Comparison of ENCODE assay signal across 20 cellular contexts in genomic region chr1:36524359-36525062, GRCh38. TPM values are rescaled to one million over a fixed set of nuclear protein-coding genes. Genes with fewer than 3 reads are reported as not detected.
DNase-seq lines count a peak whose midpoint lies in the region; ATAC-seq and TF ChIP-seq lines count a peak whose summit lies in the region.
"Had no signal": no experiment of that assay in that cellular context is flagged by ENCODE, and none has a peak within 500 bp of the region (broad histone marks: within the 10 kb centered on the region; RNA-seq: fewer than 3 reads in every experiment).

No MANE protein-coding gene starts in this region.

- ATAC-seq in effector memory CD8-positive, alpha-beta T cell (replicated peaks): no peak
- ATAC-seq: GM23338 had no signal

- H3K36me3 ChIP-seq in stomach: no peaks in the 10 kb centered on the region

- TF ChIP-seq POLR2A in stomach (IDR thresholded peaks at IDR 0.05): no peak

- no peak overlapping the region for H3K4me3 ChIP-seq in stomach
- H3K4me3 ChIP-seq: GM23338 had no signal

- H3K27me3 ChIP-seq in stomach: peaks cover 0 to 22% (median 5%) of the 10 kb centered on the region in 3 donors

- no peak overlapping the region for H3K27ac ChIP-seq in stomach
- H3K27ac ChIP-seq: KMS-11, RWPE1 had no signal

- in situ Hi-C loops in G401 (cut with HindIII; ENCODE audit: low sequenced_read_pairs): no loop called here

- H3K27me3 Mint-ChIP-seq in activated CD4-positive, alpha-beta memory T cell treated with anti-CD3 and anti-CD28 coated beads for 36 hours: no peaks in the 10 kb centered on the region
- peaks cover 10 to 23% of the 10 kb centered on the region in 2 donors for H3K27me3 Mint-ChIP-seq in effector memory CD8-positive, alpha-beta T cell

- POLR2A ChIA-PET in activated CD4-positive, alpha-beta memory T cell treated with anti-CD3 and anti-CD28 coated beads for 36 hours (lab: Charles Lee): interaction anchor here (2.0 kb wide), 1 partner anchor 10 kb away, joined by 7 read pairs; no protein-coding TSS in a partner anchor

- H3K36me3 Mint-ChIP-seq in activated CD4-positive, alpha-beta memory T cell treated with anti-CD3 and anti-CD28 coated beads for 36 hours: no peaks in the 10 kb centered on the region
- no peaks in the 10 kb centered on the region for H3K36me3 Mint-ChIP-seq in effector memory CD8-positive, alpha-beta T cell (ENCODE audit: insufficient read depth)

- H3K4me1 Mint-ChIP-seq in activated CD4-positive, alpha-beta memory T cell treated with anti-CD3 and anti-CD28 coated beads for 36 hours (ENCODE audit: low read depth): peaks cover 20% of the 10 kb centered on the region
- H3K4me1 Mint-ChIP-seq in effector memory CD8-positive, alpha-beta T cell (ENCODE audit: low read depth in 2 of 2): peaks cover 0 to 11% of the 10 kb centered on the region in 2 donors

- intact Hi-C loops in activated CD4-positive, alpha-beta memory T cell treated with anti-CD3 and anti-CD28 coated beads for 36 hours (cut with micrococcal nuclease): no loop called here
- intact Hi-C loops in stomach (cut with DNase I; ENCODE audit: low total_unique reads): no loop called here

- no peak for TF ChIP-seq EP300 in stomach (IDR thresholded peaks at IDR 0.05)

- CTCF ChIA-PET in activated CD4-positive, alpha-beta memory T cell treated with anti-CD3 and anti-CD28 coated beads for 36 hours (lab: Charles Lee): no interaction called here

- no peak for TF ChIP-seq CTCF in stomach (IDR thresholded peaks at IDR 0.05)

- H3K9me3 ChIP-seq in stomach: no peaks in the 10 kb centered on the region
- H3K9me3 ChIP-seq: Caco-2 had no signal

- DNase-seq in activated CD8-positive, alpha-beta memory T cell treated with anti-CD3 and anti-CD28 coated beads for 24 hours: peak; percentile 24
- DNase-seq in activated CD8-positive, alpha-beta memory T cell treated with anti-CD3 and anti-CD28 coated beads, Interleukin-2, amount 50 U/mL, for 4 hours: no peak
- DNase-seq in activated CD4-positive, alpha-beta memory T cell treated with anti-CD3 and anti-CD28 coated beads for 36 hours: no peak
- no peak for DNase-seq in effector memory CD8-positive, alpha-beta T cell
- peak; percentile 17 for DNase-seq in stomach
- DNase-seq in G401 (ENCODE audit: low spot score): no peak
- DNase-seq in GM19240 (ENCODE audit: insufficient read length, low spot score): no peak
- DNase-seq in amygdala (lab: John Stamatoyannopoulos, UW): no peak
- DNase-seq: 8988T; C1 segment of cervical spinal cord; Caco-2; DMS53; NCI-H1105; NCI-H1694 treated with DMSO at 0.1 percent for 48 hours; NCI-H345; NK-92 treated with Interleukin-12 subunit alpha and Interleukin-12 subunit beta, amount 100 ng/mL, for 24 hours had no signal

- no peaks in the 10 kb centered on the region for H3K4me1 ChIP-seq in stomach
- H3K4me1 ChIP-seq: Caco-2 had no signal

- 79 to 88% (median 86%) methylated on average over 16 of the region's 16 CpGs for WGBS in stomach, 5 donors

- peak overlapping the region; percentile 84 for H3K27ac Mint-ChIP-seq in activated CD4-positive, alpha-beta memory T cell treated with anti-CD3 and anti-CD28 coated beads for 36 hours
- H3K27ac Mint-ChIP-seq in effector memory CD8-positive, alpha-beta T cell: no peak overlapping the region
- H3K27ac Mint-ChIP-seq: GM23338 had no signal

- peak overlapping the region; percentile 48 for H3K4me3 Mint-ChIP-seq in activated CD4-positive, alpha-beta memory T cell treated with anti-CD3 and anti-CD28 coated beads for 36 hours
- H3K4me3 Mint-ChIP-seq in effector memory CD8-positive, alpha-beta T cell: peak overlapping the region; percentile 3 to 49
- H3K4me3 Mint-ChIP-seq: GM23338 had no signal

- no peaks in the 10 kb centered on the region for H3K9me3 Mint-ChIP-seq in activated CD4-positive, alpha-beta memory T cell treated with anti-CD3 and anti-CD28 coated beads for 36 hours
- no peaks in the 10 kb centered on the region for H3K9me3 Mint-ChIP-seq in effector memory CD8-positive, alpha-beta T cell
- H3K9me3 Mint-ChIP-seq: GM23338 had no signal

RNA-seq across cellular contexts. Expression of gene CSF3R, which starts 41.8 kb away (rescaled TPM):
- not detected for total RNA-seq in activated CD4-positive, alpha-beta memory T cell treated with anti-CD3 and anti-CD28 coated beads for 36 hours
- total RNA-seq in stomach: 10 to 100 TPM in 4 of 5 donors, not detected in 1; 12.7 to 30.9 (median 21.2) TPM
- 1 to 10 TPM; 1.6 to 6.7 (median 5.8) TPM for polyA plus RNA-seq in stomach
- not detected in 2 replicates for total RNA-seq in G401 (2014; rRNA removed; shearing (Covaris generic))
- total RNA-seq: GM23338, MCF 10A had no signal
- polyA plus RNA-seq: GM23338 had no signal

Comparison
In these comparisons a context has a peak if more than half of its experiments do, and no peak if none do; other contexts are left out.
1. DNase-seq: peak in activated CD8-positive, alpha-beta memory T cell treated with anti-CD3 and anti-CD28 coated beads for 24 hours (single experiment) and stomach (single experiment); none in activated CD8-positive, alpha-beta memory T cell treated with anti-CD3 and anti-CD28 coated beads, Interleukin-2, amount 50 U/mL, for 4 hours (single experiment), activated CD4-positive, alpha-beta memory T cell treated with anti-CD3 and anti-CD28 coated beads for 36 hours (single experiment), effector memory CD8-positive, alpha-beta T cell (0 of 3), G401 (single experiment), GM19240 (single experiment) and amygdala (0 of 56).